Comparison of ENCODE assay signal across 23 cellular contexts in genomic region chr7:151823783-151824182, GRCh38. TPM values are rescaled to one million over a fixed set of nuclear protein-coding genes. Genes with fewer than 3 reads are reported as not detected.
DNase-seq lines count a peak whose midpoint lies in the region; FAIRE-seq and TF ChIP-seq lines count a peak whose summit lies in the region.
"Had no signal": no experiment of that assay in that cellular context is flagged by ENCODE, and none has a peak within 500 bp of the region (broad histone marks: within the 10 kb centered on the region; RNA-seq: fewer than 3 reads in every experiment).

No MANE protein-coding gene starts in this region.

- TF ChIP-seq EP300 in stomach (IDR thresholded peaks at IDR 0.05): no peak

- WGBS in stomach, 5 donors: 48 to 64% (median 57%) methylated on average over 4 of the region's 4 CpGs

- H3K4me1 ChIP-seq in SJCRH30: peaks cover 40% of the 10 kb centered on the region
- peaks cover 0 to 16% of the 10 kb centered on the region in 2 donors for H3K4me1 ChIP-seq in muscle layer of duodenum (ENCODE audit: control insufficient read depth in 1 of 2, insufficient read depth in 2 of 2, low read length in 2 of 2)
- H3K4me1 ChIP-seq in stomach: peaks cover 49 to 82% (median 64%) of the 10 kb centered on the region in 4 donors
- peaks cover 10% of the 10 kb centered on the region for H3K4me1 ChIP-seq in colonic mucosa
- H3K4me1 ChIP-seq: SJSA1 had no signal

- H3K36me3 ChIP-seq in SJCRH30: no peaks in the 10 kb centered on the region
- H3K36me3 ChIP-seq in muscle layer of duodenum (ENCODE audit: control insufficient read depth in 1 of 2, insufficient read depth in 2 of 2, low read length in 2 of 2): no peaks in the 10 kb centered on the region
- no peaks in the 10 kb centered on the region for H3K36me3 ChIP-seq in stomach
- H3K36me3 ChIP-seq in colonic mucosa: no peaks in the 10 kb centered on the region
- H3K36me3 ChIP-seq: SJSA1 had no signal

- no peaks in the 10 kb centered on the region for H3K9me3 ChIP-seq in SJCRH30 (replicated peaks)
- H3K9me3 ChIP-seq in muscle layer of duodenum (ENCODE audit: control insufficient read depth in 1 of 2, low read length in 2 of 2): no peaks in the 10 kb centered on the region
- H3K9me3 ChIP-seq in stomach: no peaks in the 10 kb centered on the region
- no peaks in the 10 kb centered on the region for H3K9me3 ChIP-seq in colonic mucosa
- H3K9me3 ChIP-seq: SJSA1 had no signal

- TF ChIP-seq POLR2A in stomach (IDR thresholded peaks at IDR 0.05): no peak

- intact Hi-C loops in stomach (cut with DNase I; ENCODE audit: low total_unique reads) (no loop called here), colonic mucosa (cut with DNase I) (no loop called here)

- H3K4me3 ChIP-seq in SJCRH30: peak overlapping the region; percentile 24
- peak overlapping the region; percentile 2 for H3K4me3 ChIP-seq in epithelial cell of proximal tubule (ENCODE audit: low read depth, low read length)
- H3K4me3 ChIP-seq in muscle layer of duodenum (ENCODE audit: low read depth in 1 of 2, low read length in 2 of 2): peak overlapping the region in 1 of 2 donors; percentile 26
- peak overlapping the region in 1 of 4 donors; percentile 14 for H3K4me3 ChIP-seq in stomach
- no peak overlapping the region for H3K4me3 ChIP-seq in colonic mucosa
- H3K4me3 ChIP-seq: SJSA1 had no signal

- H3K27ac ChIP-seq in SJCRH30 (peak overlapping the region; percentile 99), muscle layer of duodenum (ENCODE audit: low read length) (peak overlapping the region; percentile 47), stomach (peak overlapping the region; percentile 53 to 79 (median 68)), colonic mucosa (no peak overlapping the region)
- H3K27ac ChIP-seq: C4-2B, HL-60, SJSA1 had no signal

- FAIRE-seq in frontal cortex (lab: Jason Lieb, UNC): no peak
- FAIRE-seq: D721Med, GM12891 had no signal

- no peak for DNase-seq in SJCRH30
- DNase-seq in epithelial cell of proximal tubule (ENCODE audit: low read depth): no peak
- DNase-seq in stomach: no peak
- no peak for DNase-seq in colonic mucosa
- DNase-seq in NCI-H1930 (lab: John Stamatoyannopoulos, UW): no peak
- DNase-seq in SIG-M5 (lab: John Stamatoyannopoulos, UW): no peak
- DNase-seq in frontal cortex (ENCODE audit: low spot score in 2 of 2): no peak
- DNase-seq: activated CD8-positive, alpha-beta memory T cell treated with anti-CD3 and anti-CD28 coated beads for 24 hours; activated T-cell treated with anti-CD3 and anti-CD28 coated beads, Interleukin-2, amount 50 U/mL, for 24 hours; cortex of kidney; left cardiac atrium; NCI-H1694; NCI-H2171 treated with DMSO at 0.1 percent for 48 hours; NCI-H526; nephron progenitor cell; stimulated activated CD4-positive, alpha-beta T cell treated with anti-CD3 and anti-CD28 coated beads, Interleukin-1b, Interleukin-23, amount 100 ng/mL, for 48 hours; T-cell had no signal

- no peaks in the 10 kb centered on the region for H3K27me3 ChIP-seq in SJCRH30
- no peaks in the 10 kb centered on the region for H3K27me3 ChIP-seq in muscle layer of duodenum (ENCODE audit: low read depth, low read length)
- H3K27me3 ChIP-seq in stomach: no peaks in the 10 kb centered on the region
- H3K27me3 ChIP-seq in colonic mucosa: no peaks in the 10 kb centered on the region

- H3K9ac ChIP-seq in colonic mucosa (ENCODE audit: low read depth in 2 of 2, low read length in 2 of 2): peak overlapping the region in 1 of 2 donors; percentile 2

- TF ChIP-seq CTCF in epithelial cell of proximal tubule (conservative IDR thresholded peaks at IDR 0.05; ENCODE audit: low read depth, low read length) (no peak), stomach (IDR thresholded peaks at IDR 0.05) (no peak), colonic mucosa (IDR thresholded peaks at IDR 0.05) (no peak)

RNA-seq across cellular contexts. Expression of gene PRKAG2, which starts 53.1 kb away (rescaled TPM):
- 9.5 and 10.9 TPM in 2 replicates for total RNA-seq in SJCRH30 (2014; rRNA removed; shearing (Covaris generic))
- total RNA-seq in epithelial cell of proximal tubule (20.8 and 39.1 TPM in 2 replicates), stomach (100 to 1,000 TPM in 1 of 5 donors, 10 to 100 TPM in 4; 56.7 to 302 (median 70.3) TPM), colonic mucosa (10 to 100 TPM; 36.3 to 42.0 TPM), frontal cortex (29.8 TPM)
- polyA plus RNA-seq in stomach: 10 to 100 TPM; 19.9 to 27.9 (median 26.3) TPM
